Comparison of ENCODE assay signal across 1 cellular context in the genomic region with DNA sequence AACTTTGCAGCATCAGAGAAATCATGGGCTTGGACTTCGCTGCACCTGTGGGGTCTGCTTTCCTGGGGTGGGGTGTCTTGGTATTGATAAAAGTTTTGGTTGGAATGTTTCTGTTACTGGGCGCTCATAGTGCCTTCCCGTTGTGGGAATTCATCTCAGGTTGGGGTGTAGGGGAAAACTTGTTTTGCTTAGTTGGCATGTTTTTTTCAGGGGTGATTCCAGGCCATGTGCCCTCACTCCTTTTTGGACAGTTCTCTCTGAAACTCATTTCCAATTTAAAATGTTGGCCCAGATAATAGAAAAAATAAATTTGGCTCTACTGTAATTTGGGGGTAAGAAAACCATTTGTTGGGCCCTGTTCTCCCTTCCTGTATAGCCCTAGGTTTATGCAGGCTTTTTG.
TF ChIP-seq lines count a peak whose summit lies in the region.

No MANE protein-coding gene starts in this region.

TF ChIP-seq in GM12878, 131 proteins besides CTCF, POLR2A, EP300 and RAD21 (continued from another document):
- TF ChIP-seq, protein P1, sequence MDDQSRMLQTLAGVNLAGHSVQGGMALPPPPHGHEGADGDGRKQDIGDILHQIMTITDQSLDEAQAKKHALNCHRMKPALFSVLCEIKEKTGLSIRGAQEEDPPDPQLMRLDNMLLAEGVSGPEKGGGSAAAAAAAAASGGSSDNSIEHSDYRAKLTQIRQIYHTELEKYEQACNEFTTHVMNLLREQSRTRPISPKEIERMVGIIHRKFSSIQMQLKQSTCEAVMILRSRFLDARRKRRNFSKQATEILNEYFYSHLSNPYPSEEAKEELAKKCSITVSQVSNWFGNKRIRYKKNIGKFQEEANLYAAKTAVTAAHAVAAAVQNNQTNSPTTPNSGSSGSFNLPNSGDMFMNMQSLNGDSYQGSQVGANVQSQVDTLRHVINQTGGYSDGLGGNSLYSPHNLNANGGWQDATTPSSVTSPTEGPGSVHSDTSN (IDR thresholded peaks at IDR 0.05; ENCODE audit: insufficient replicate concordance, low read depth, low read length) = no peak
- TF ChIP-seq BACH1 (IDR thresholded peaks at IDR 0.05; ENCODE audit: borderline replicate concordance) = no peak
- no peak for TF ChIP-seq MYB (IDR thresholded peaks at IDR 0.05; ENCODE audit: borderline replicate concordance, low read depth, low read length)
- TF ChIP-seq POLR2AphosphoS2 (IDR thresholded peaks at IDR 0.05; ENCODE audit: low read depth, low read length) = no peak
- TF ChIP-seq TARDBP (IDR thresholded peaks at IDR 0.05; ENCODE audit: borderline replicate concordance) = no peak
- TF ChIP-seq ZNF274 (IDR thresholded peaks at IDR 0.05; ENCODE audit: insufficient read depth, insufficient read length) = no peak
- TF ChIP-seq CHD4 (IDR thresholded peaks at IDR 0.05) = no peak
- TF ChIP-seq, protein P2, sequence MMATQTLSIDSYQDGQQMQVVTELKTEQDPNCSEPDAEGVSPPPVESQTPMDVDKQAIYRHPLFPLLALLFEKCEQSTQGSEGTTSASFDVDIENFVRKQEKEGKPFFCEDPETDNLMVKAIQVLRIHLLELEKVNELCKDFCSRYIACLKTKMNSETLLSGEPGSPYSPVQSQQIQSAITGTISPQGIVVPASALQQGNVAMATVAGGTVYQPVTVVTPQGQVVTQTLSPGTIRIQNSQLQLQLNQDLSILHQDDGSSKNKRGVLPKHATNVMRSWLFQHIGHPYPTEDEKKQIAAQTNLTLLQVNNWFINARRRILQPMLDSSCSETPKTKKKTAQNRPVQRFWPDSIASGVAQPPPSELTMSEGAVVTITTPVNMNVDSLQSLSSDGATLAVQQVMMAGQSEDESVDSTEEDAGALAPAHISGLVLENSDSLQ (IDR thresholded peaks at IDR 0.05) = no peak
- TF ChIP-seq, protein P3, sequence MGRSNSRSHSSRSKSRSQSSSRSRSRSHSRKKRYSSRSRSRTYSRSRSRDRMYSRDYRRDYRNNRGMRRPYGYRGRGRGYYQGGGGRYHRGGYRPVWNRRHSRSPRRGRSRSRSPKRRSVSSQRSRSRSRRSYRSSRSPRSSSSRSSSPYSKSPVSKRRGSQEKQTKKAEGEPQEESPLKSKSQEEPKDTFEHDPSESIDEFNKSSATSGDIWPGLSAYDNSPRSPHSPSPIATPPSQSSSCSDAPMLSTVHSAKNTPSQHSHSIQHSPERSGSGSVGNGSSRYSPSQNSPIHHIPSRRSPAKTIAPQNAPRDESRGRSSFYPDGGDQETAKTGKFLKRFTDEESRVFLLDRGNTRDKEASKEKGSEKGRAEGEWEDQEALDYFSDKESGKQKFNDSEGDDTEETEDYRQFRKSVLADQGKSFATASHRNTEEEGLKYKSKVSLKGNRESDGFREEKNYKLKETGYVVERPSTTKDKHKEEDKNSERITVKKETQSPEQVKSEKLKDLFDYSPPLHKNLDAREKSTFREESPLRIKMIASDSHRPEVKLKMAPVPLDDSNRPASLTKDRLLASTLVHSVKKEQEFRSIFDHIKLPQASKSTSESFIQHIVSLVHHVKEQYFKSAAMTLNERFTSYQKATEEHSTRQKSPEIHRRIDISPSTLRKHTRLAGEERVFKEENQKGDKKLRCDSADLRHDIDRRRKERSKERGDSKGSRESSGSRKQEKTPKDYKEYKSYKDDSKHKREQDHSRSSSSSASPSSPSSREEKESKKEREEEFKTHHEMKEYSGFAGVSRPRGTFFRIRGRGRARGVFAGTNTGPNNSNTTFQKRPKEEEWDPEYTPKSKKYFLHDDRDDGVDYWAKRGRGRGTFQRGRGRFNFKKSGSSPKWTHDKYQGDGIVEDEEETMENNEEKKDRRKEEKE (IDR thresholded peaks at IDR 0.05) = no peak
- no peak for TF ChIP-seq HDGF (IDR thresholded peaks at IDR 0.05)
- TF ChIP-seq, protein P4, sequence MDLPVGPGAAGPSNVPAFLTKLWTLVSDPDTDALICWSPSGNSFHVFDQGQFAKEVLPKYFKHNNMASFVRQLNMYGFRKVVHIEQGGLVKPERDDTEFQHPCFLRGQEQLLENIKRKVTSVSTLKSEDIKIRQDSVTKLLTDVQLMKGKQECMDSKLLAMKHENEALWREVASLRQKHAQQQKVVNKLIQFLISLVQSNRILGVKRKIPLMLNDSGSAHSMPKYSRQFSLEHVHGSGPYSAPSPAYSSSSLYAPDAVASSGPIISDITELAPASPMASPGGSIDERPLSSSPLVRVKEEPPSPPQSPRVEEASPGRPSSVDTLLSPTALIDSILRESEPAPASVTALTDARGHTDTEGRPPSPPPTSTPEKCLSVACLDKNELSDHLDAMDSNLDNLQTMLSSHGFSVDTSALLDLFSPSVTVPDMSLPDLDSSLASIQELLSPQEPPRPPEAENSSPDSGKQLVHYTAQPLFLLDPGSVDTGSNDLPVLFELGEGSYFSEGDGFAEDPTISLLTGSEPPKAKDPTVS (IDR thresholded peaks at IDR 0.05; ENCODE audit: low read depth, low read length) = no peak
- no peak for TF ChIP-seq ZNF622 (IDR thresholded peaks at IDR 0.05)
- no peak for TF ChIP-seq ZNF217 (IDR thresholded peaks at IDR 0.05)
- TF ChIP-seq NFXL1 (IDR thresholded peaks at IDR 0.05; ENCODE audit: borderline replicate concordance) = no peak
- no peak for TF ChIP-seq KAT2A (conservative IDR thresholded peaks at IDR 0.05; ENCODE audit: control insufficient read depth, low read depth, low read length)
- TF ChIP-seq CBX5 (IDR thresholded peaks at IDR 0.05; ENCODE audit: low read depth) = no peak
- TF ChIP-seq, protein P5, sequence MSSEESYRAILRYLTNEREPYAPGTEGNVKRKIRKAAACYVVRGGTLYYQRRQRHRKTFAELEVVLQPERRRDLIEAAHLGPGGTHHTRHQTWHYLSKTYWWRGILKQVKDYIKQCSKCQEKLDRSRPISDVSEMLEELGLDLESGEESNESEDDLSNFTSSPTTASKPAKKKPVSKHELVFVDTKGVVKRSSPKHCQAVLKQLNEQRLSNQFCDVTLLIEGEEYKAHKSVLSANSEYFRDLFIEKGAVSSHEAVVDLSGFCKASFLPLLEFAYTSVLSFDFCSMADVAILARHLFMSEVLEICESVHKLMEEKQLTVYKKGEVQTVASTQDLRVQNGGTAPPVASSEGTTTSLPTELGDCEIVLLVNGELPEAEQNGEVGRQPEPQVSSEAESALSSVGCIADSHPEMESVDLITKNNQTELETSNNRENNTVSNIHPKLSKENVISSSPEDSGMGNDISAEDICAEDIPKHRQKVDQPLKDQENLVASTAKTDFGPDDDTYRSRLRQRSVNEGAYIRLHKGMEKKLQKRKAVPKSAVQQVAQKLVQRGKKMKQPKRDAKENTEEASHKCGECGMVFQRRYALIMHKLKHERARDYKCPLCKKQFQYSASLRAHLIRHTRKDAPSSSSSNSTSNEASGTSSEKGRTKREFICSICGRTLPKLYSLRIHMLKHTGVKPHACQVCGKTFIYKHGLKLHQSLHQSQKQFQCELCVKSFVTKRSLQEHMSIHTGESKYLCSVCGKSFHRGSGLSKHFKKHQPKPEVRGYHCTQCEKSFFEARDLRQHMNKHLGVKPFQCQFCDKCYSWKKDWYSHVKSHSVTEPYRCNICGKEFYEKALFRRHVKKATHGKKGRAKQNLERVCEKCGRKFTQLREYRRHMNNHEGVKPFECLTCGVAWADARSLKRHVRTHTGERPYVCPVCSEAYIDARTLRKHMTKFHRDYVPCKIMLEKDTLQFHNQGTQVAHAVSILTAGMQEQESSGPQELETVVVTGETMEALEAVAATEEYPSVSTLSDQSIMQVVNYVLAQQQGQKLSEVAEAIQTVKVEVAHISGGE (CRISPR knock-in tag; IDR thresholded peaks at IDR 0.05) = no peak
